22 cellular contexts compared by ENCODE assay signal in the genomic region with DNA sequence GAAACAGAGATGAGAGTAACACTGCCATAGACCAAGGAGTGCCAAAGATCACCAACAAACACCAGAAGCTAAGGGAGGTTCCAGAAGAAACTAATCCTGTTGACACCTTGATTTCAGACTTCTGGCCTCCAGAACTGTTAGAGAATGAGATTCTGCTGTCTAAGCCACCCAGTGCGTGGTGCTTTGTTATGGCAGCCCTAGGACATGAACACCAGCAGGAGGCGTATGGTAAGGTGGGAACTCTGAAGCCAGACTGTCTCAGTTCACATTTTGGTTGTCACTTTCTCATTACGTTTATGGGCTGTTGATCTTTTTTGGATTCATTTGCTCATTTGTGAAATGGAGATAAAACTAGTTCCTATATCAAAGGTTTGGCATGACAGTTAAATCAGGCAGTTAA.
DNase-seq lines count a peak whose midpoint lies in the region; ATAC-seq, FAIRE-seq and TF ChIP-seq lines count a peak whose summit lies in the region.
"Had no signal": no experiment of that assay in that cellular context is flagged by ENCODE, and none has a peak within 500 bp of the region (broad histone marks: within the 10 kb centered on the region; RNA-seq: fewer than 3 reads in every experiment).

No MANE protein-coding gene starts in this region.

- H3K27ac ChIP-seq in DND-41 (ENCODE audit: low read length) (no peak overlapping the region), GM23338 (ENCODE audit: low read depth) (no peak overlapping the region), Panc1 (ENCODE audit: low read length) (no peak overlapping the region)
- H3K27ac ChIP-seq: sigmoid colon had no signal

- H3K27me3 ChIP-seq in DND-41 (ENCODE audit: insufficient read depth, low read length, poor library complexity) (no peaks in the 10 kb centered on the region), GM23338 (ENCODE audit: insufficient read depth) (no peaks in the 10 kb centered on the region), Panc1 (ENCODE audit: control insufficient read depth, insufficient read depth, low read length) (no peaks in the 10 kb centered on the region)
- H3K27me3 ChIP-seq: sigmoid colon had no signal

- no peak for TF ChIP-seq POLR2A in GM12891 (IDR thresholded peaks at IDR 0.05; ENCODE audit: low read depth, low read length)

- ATAC-seq in DND-41 (ENCODE audit: insufficient read depth, low read depth) (no peak), GM23338 (peak; percentile 56; the same call in 2 of the 3 replicates), Panc1 (no peak), HG02884 (IDR thresholded peaks at IDR 0.05; ENCODE audit: unreplicated experiment) (no peak), esophagus mucosa (no peak)
- ATAC-seq: left ventricle myocardium superior had no signal

- H3K79me2 ChIP-seq in DND-41 (ENCODE audit: insufficient read depth, low read length) (no peaks in the 10 kb centered on the region), GM23338 (replicated peaks; ENCODE audit: insufficient read depth) (no peaks in the 10 kb centered on the region)

- no peak overlapping the region for H3K4me3 Mint-ChIP-seq in GM23338
- H3K4me3 Mint-ChIP-seq: CD4-positive, alpha-beta T cell had no signal

- no peaks in the 10 kb centered on the region for H3K9me2 ChIP-seq in GM23338 (ENCODE audit: insufficient read depth)

- no peak overlapping the region for H3K9ac ChIP-seq in DND-41 (ENCODE audit: low read depth, low read length)

- no peak overlapping the region for H3K27ac Mint-ChIP-seq in GM23338
- H3K27ac Mint-ChIP-seq: CD4-positive, alpha-beta T cell had no signal

- DNase-seq in DND-41 (no peak), GM23338 (ENCODE audit: low spot score) (peak; percentile 44), Panc1 (ENCODE audit: low read depth, low spot score) (no peak), epithelial cell of proximal tubule (ENCODE audit: low read depth) (no peak), COR-L47 (lab: John Stamatoyannopoulos, UW) (no peak), GM12891 (ENCODE audit: insufficient read length, low spot score) (no peak)
- DNase-seq: activated CD4-positive, CD25-positive, alpha-beta regulatory T cell treated with anti-CD3 and anti-CD28 coated beads, Interleukin-2, amount 50 U/mL, for 72 hours; activated naive CD4-positive, alpha-beta T cell treated with Interleukin-2 at 50 U/mL for 16 hours; activated T-cell treated with anti-CD3 and anti-CD28 coated beads, Interleukin-2, amount 50 U/mL, for 1 hour; amniotic stem cell; CD4-positive, alpha-beta T cell; foreskin fibroblast; GF-D8; left ventricle myocardium superior; NCI-H1436 treated with DMSO at 0.1 percent for 48 hours; NCI-H510A; posterior cingulate gyrus; sigmoid colon; substantia nigra had no signal

- H4K20me1 ChIP-seq in DND-41 (ENCODE audit: insufficient read depth, low read length), result no peaks in the 10 kb centered on the region
- H4K20me1 ChIP-seq in GM23338 (replicated peaks; ENCODE audit: insufficient read depth), result no peaks in the 10 kb centered on the region

- no peaks in the 10 kb centered on the region for H3K36me3 Mint-ChIP-seq in GM23338 (ENCODE audit: low read depth)

- H3K4me2 ChIP-seq in DND-41 (ENCODE audit: insufficient read depth, low read length) (no peak overlapping the region), GM23338 (no peak overlapping the region)

- intact Hi-C loops in Panc1 (cut with micrococcal nuclease; ENCODE audit: unreplicated experiment), result no loop called here

- no peaks in the 10 kb centered on the region for H3K36me3 ChIP-seq in DND-41 (ENCODE audit: insufficient read depth, low read length)
- no peaks in the 10 kb centered on the region for H3K36me3 ChIP-seq in GM23338 (ENCODE audit: insufficient read depth)
- no peaks in the 10 kb centered on the region for H3K36me3 ChIP-seq in Panc1 (ENCODE audit: control insufficient read depth, insufficient read depth, low read length)
- H3K36me3 ChIP-seq: sigmoid colon had no signal

- POLR2A ChIA-PET in Panc1 (lab: Charles Lee), result no interaction called here

- in situ Hi-C loops in Panc1 (cut with HindIII; ENCODE audit: low pct_unique_long_range_greater_than_20kb, low sequenced_read_pairs), result no loop called here

- TF ChIP-seq CTCF in DND-41 (IDR thresholded peaks at IDR 0.05; ENCODE audit: borderline replicate concordance, extremely low read depth, low read length, poor library complexity, severe bottlenecking) (peak; percentile 23), GM23338 (conservative IDR thresholded peaks at IDR 0.05; ENCODE audit: low read depth in 2 of 2) (peak; percentile 53 to 60), Panc1 (IDR thresholded peaks at IDR 0.05) (0 out of 2 replicates have a peak, but pooled peaks have one; percentile 12), epithelial cell of proximal tubule (conservative IDR thresholded peaks at IDR 0.05; ENCODE audit: low read depth, low read length) (peak; percentile 20)

- H3K4me3 ChIP-seq in DND-41 (ENCODE audit: low read depth in 1 of 2, low read length in 2 of 2), result no peak overlapping the region
- no peak overlapping the region for H3K4me3 ChIP-seq in GM23338
- H3K4me3 ChIP-seq in Panc1 (ENCODE audit: low read depth in 2 of 2, low read length in 2 of 2), result no peak overlapping the region
- no peak overlapping the region for H3K4me3 ChIP-seq in epithelial cell of proximal tubule (ENCODE audit: low read depth, low read length)
- H3K4me3 ChIP-seq: sigmoid colon had no signal

- H3K4me1 ChIP-seq in DND-41 (ENCODE audit: insufficient read depth, low read length) (no peaks in the 10 kb centered on the region), GM23338 (ENCODE audit: insufficient read depth) (no peaks in the 10 kb centered on the region), Panc1 (ENCODE audit: control insufficient read depth, insufficient read depth, low read length) (no peaks in the 10 kb centered on the region)
- H3K4me1 ChIP-seq: sigmoid colon had no signal

- no peaks in the 10 kb centered on the region for H3F3A ChIP-seq in GM23338 (replicated peaks; ENCODE audit: low read depth)

- no TSS peak for BruUV-seq in Panc1 (replicated peaks; lab: Mats Ljungman, UMichigan)

- H3K27me3 Mint-ChIP-seq in GM23338 (ENCODE audit: insufficient read depth, low read depth, poor library complexity), result peaks cover 2% of the 10 kb centered on the region

- CTCF ChIA-PET in Panc1 (lab: Charles Lee), result no interaction called here

- H2AFZ ChIP-seq in DND-41 (ENCODE audit: low read depth, low read length), result no peak overlapping the region
- no peak overlapping the region for H2AFZ ChIP-seq in GM23338

- no peaks in the 10 kb centered on the region for H3K4me1 Mint-ChIP-seq in GM23338

- no peaks in the 10 kb centered on the region for H3K9me3 ChIP-seq in DND-41 (ENCODE audit: insufficient read depth, low read length, severe bottlenecking)
- no peaks in the 10 kb centered on the region for H3K9me3 ChIP-seq in Panc1 (ENCODE audit: control insufficient read depth, insufficient read depth, low read depth, low read length)
- H3K9me3 ChIP-seq: sigmoid colon had no signal

- FAIRE-seq in GM12891 (lab: Jason Lieb, UNC), result no peak
- FAIRE-seq: endothelial cell of umbilical vein had no signal

- no peaks in the 10 kb centered on the region for H3K9me3 Mint-ChIP-seq in GM23338
- H3K9me3 Mint-ChIP-seq: CD4-positive, alpha-beta T cell had no signal

TF ChIP-seq in GM23338, 12 proteins besides CTCF, POLR2A, EP300 and RAD21 (continues in another document):
- no peak for TF ChIP-seq JUNB (IDR thresholded peaks at IDR 0.05; ENCODE audit: unreplicated experiment)

TF ChIP-seq in GM12891, 5 proteins besides CTCF, POLR2A, EP300 and RAD21:
- no peak for TF ChIP-seq POLR2AphosphoS5 (IDR thresholded peaks at IDR 0.05; ENCODE audit: low read depth, low read length)
- TF ChIP-seq POU2F2 (IDR thresholded peaks at IDR 0.05; ENCODE audit: low read depth, low read length), result no peak
